Comparison of ENCODE assay signal across 18 cellular contexts in genomic region chr1:66291047-66291864, GRCh38.
DNase-seq lines count a peak whose midpoint lies in the region; ATAC-seq, FAIRE-seq and TF ChIP-seq lines count a peak whose summit lies in the region.
"Had no signal": no experiment of that assay in that cellular context is flagged by ENCODE, and none has a peak within 500 bp of the region (broad histone marks: within the 10 kb centered on the region; RNA-seq: fewer than 3 reads in every experiment).

No MANE protein-coding gene starts in this region.

- H3K4me3 ChIP-seq in mucosa of descending colon (no peak overlapping the region), mesendoderm (ENCODE audit: low read length) (no peak overlapping the region)
- H3K4me3 ChIP-seq: SJSA1, upper lobe of left lung had no signal

- H3K56ac ChIP-seq in mesendoderm (ENCODE audit: low read length): no peak overlapping the region

- H2AK5ac ChIP-seq in mesendoderm (ENCODE audit: low read length): no peak overlapping the region

- no peak overlapping the region for H2BK5ac ChIP-seq in mesendoderm (ENCODE audit: low read length)

- H3K79me2 ChIP-seq in mesendoderm (ENCODE audit: control insufficient read depth, insufficient read depth, low read length): no peaks in the 10 kb centered on the region

- no peak overlapping the region for H3K27ac ChIP-seq in mesendoderm (ENCODE audit: low read depth, low read length)
- H3K27ac ChIP-seq: SJSA1, upper lobe of left lung had no signal

- H3K79me1 ChIP-seq in mesendoderm (ENCODE audit: low read length): no peaks in the 10 kb centered on the region

- H4K5ac ChIP-seq in mesendoderm (ENCODE audit: low read length): no peak overlapping the region

- no peak for TF ChIP-seq CTCF in mucosa of descending colon (IDR thresholded peaks at IDR 0.05)
- TF ChIP-seq CTCF in progenitor cell of endocrine pancreas (IDR thresholded peaks at IDR 0.05; ENCODE audit: unreplicated experiment): no peak

- no peaks in the 10 kb centered on the region for H3K9me3 ChIP-seq in mucosa of descending colon
- H3K9me3 ChIP-seq: SJSA1, upper lobe of left lung had no signal

- no peak overlapping the region for H3K4me2 ChIP-seq in mesendoderm (ENCODE audit: low read length)

- H3K23ac ChIP-seq in mesendoderm (ENCODE audit: low read length): no peak overlapping the region

- no peak for TF ChIP-seq POLR2A in GM12892 (IDR thresholded peaks at IDR 0.05; ENCODE audit: low read depth, low read length)

- no peaks in the 10 kb centered on the region for H3K36me3 ChIP-seq in mucosa of descending colon (ENCODE audit: low read depth)
- H3K36me3 ChIP-seq in mesendoderm (ENCODE audit: control insufficient read depth, insufficient read depth, low read length): no peaks in the 10 kb centered on the region
- H3K36me3 ChIP-seq: SJSA1, upper lobe of left lung had no signal

- no CpG with 5 or more reads among the region's 2 CpGs for WGBS in mesendoderm (ENCODE audit: extremely low coverage, insufficient coverage, low lambda C conversion rate)

- ATAC-seq in HG02610 (IDR thresholded peaks at IDR 0.05; ENCODE audit: unreplicated experiment) (peak; percentile 53), mucosa of descending colon (peak; percentile 67), GM18502 (IDR thresholded peaks at IDR 0.05; ENCODE audit: poor library complexity, unreplicated experiment) (no peak)

- peaks cover 2% of the 10 kb centered on the region for H3K4me1 Mint-ChIP-seq in progenitor cell of endocrine pancreas (ENCODE audit: low read depth)

- H3K9me3 Mint-ChIP-seq in progenitor cell of endocrine pancreas (ENCODE audit: low read depth): no peaks in the 10 kb centered on the region
- H3K9me3 Mint-ChIP-seq: activated T-cell treated with anti-CD3 and anti-CD28 coated beads, Interleukin-2, amount 50 U/mL, for 24 hours had no signal

- H4K8ac ChIP-seq in mesendoderm (ENCODE audit: low read depth, low read length): no peak overlapping the region

- no peak overlapping the region for H2BK120ac ChIP-seq in mesendoderm (ENCODE audit: low read depth, low read length)

- peak; percentile 56 for FAIRE-seq in GM12892 (lab: Jason Lieb, UNC)
- FAIRE-seq: endometrium had no signal

- in situ Hi-C loops in ACHN (cut with HindIII; ENCODE audit: low pct_ligation_motif_present, low pct_unique_long_range_greater_than_20kb, low sequenced_read_pairs): no loop called here

- no peak overlapping the region for H3K4ac ChIP-seq in mesendoderm (ENCODE audit: low read depth, low read length)

- H3K4me1 ChIP-seq in mucosa of descending colon (ENCODE audit: low read depth): no peaks in the 10 kb centered on the region
- no peaks in the 10 kb centered on the region for H3K4me1 ChIP-seq in mesendoderm (ENCODE audit: control insufficient read depth, low read depth, low read length)
- H3K4me1 ChIP-seq: upper lobe of left lung had no signal

- H3K9ac ChIP-seq in mesendoderm (ENCODE audit: low read length): no peak overlapping the region

- H3K4me3 Mint-ChIP-seq in progenitor cell of endocrine pancreas (ENCODE audit: low read depth): no peak overlapping the region
- H3K4me3 Mint-ChIP-seq: activated T-cell treated with anti-CD3 and anti-CD28 coated beads, Interleukin-2, amount 50 U/mL, for 24 hours; CD14-positive monocyte had no signal

- H2BK15ac ChIP-seq in mesendoderm (replicated peaks; ENCODE audit: low read depth): no peak overlapping the region

- H3K27me3 ChIP-seq in mesendoderm (ENCODE audit: insufficient read depth, low read length, poor library complexity): no peaks in the 10 kb centered on the region
- H3K27me3 ChIP-seq: SJSA1, upper lobe of left lung had no signal

- DNase-seq in GM12892 (ENCODE audit: insufficient read length): no peak
- peak; percentile 67 for DNase-seq in amniotic epithelial cell (ENCODE audit: low read depth)
- no peak for DNase-seq in mucosa of descending colon
- no peak for DNase-seq in mesendoderm
- DNase-seq in ACHN: no peak
- DNase-seq in progenitor cell of endocrine pancreas (ENCODE audit: low spot score, unreplicated experiment): no peak
- DNase-seq: activated CD4-positive, alpha-beta T cell treated with anti-CD3 and anti-CD28 coated beads, Interleukin-2, amount 50 U/mL, for 1 hour; activated T-cell treated with anti-CD3 and anti-CD28 coated beads, Interleukin-2, amount 50 U/mL, for 24 hours; DMS79 treated with DMSO at 0.1 percent for 48 hours; KG1; NCI-H1436; stimulated activated naive CD4-positive, alpha-beta T cell treated with Interleukin-2 at 50 U/mL for 16 hours; upper lobe of left lung had no signal

- H3K18ac ChIP-seq in mesendoderm (ENCODE audit: low read length): no peak overlapping the region

- no peak overlapping the region for H3K27ac Mint-ChIP-seq in progenitor cell of endocrine pancreas
- H3K27ac Mint-ChIP-seq: activated T-cell treated with anti-CD3 and anti-CD28 coated beads, Interleukin-2, amount 50 U/mL, for 24 hours had no signal

- peaks cover 9% of the 10 kb centered on the region for H3K27me3 Mint-ChIP-seq in progenitor cell of endocrine pancreas
- H3K27me3 Mint-ChIP-seq: activated T-cell treated with anti-CD3 and anti-CD28 coated beads, Interleukin-2, amount 50 U/mL, for 24 hours had no signal

- H3K36me3 Mint-ChIP-seq in progenitor cell of endocrine pancreas (ENCODE audit: insufficient read depth): no peaks in the 10 kb centered on the region
- H3K36me3 Mint-ChIP-seq: CD14-positive monocyte had no signal

- intact Hi-C loops in mucosa of descending colon (cut with DNase I, micrococcal nuclease): no loop called here
